In genomic region chr11:27470166-27470565, GRCh38 we compare ENCODE assay signal across 11 cellular contexts. TPM values are rescaled to one million over a fixed set of nuclear protein-coding genes. Genes with fewer than 3 reads are reported as not detected.
DNase-seq lines count a peak whose midpoint lies in the region; ATAC-seq, FAIRE-seq and TF ChIP-seq lines count a peak whose summit lies in the region.
"Had no signal": no experiment of that assay in that cellular context is flagged by ENCODE, and none has a peak within 500 bp of the region (broad histone marks: within the 10 kb centered on the region; RNA-seq: fewer than 3 reads in every experiment).

No MANE protein-coding gene starts in this region.

- H2BK12ac ChIP-seq in trophoblast cell (ENCODE audit: low read length) = no peak overlapping the region

- H4K20me1 ChIP-seq in Karpas-422 (ENCODE audit: insufficient read depth, low read depth, low read length) = no peaks in the 10 kb centered on the region

- peak overlapping the region; percentile 92 for H3K27ac ChIP-seq in VCaP
- no peak overlapping the region for H3K27ac ChIP-seq in right cardiac atrium (ENCODE audit: low read length)
- H3K27ac ChIP-seq in trophoblast cell (ENCODE audit: low read depth, low read length) = no peak overlapping the region
- H3K27ac ChIP-seq in Karpas-422 (ENCODE audit: low read length) = no peak overlapping the region

- H3K4me2 ChIP-seq in trophoblast cell (ENCODE audit: low read length) (peak overlapping the region; percentile 24), Karpas-422 (ENCODE audit: low read depth, low read length, poor library complexity, severe bottlenecking) (no peak overlapping the region)

- no peak overlapping the region for H3K4ac ChIP-seq in trophoblast cell (ENCODE audit: low read depth, low read length)

- no peak for ATAC-seq in right cardiac atrium
- ATAC-seq in GM21447 (IDR thresholded peaks at IDR 0.05; ENCODE audit: unreplicated experiment) = no peak
- no peak for ATAC-seq in GM19455 (IDR thresholded peaks at IDR 0.05; ENCODE audit: unreplicated experiment)

- H3K36me3 ChIP-seq in trophoblast cell (ENCODE audit: control insufficient read depth in 1 of 2, insufficient read depth in 2 of 2, low read length in 2 of 2) (no peaks in the 10 kb centered on the region), Karpas-422 (ENCODE audit: insufficient read depth, low read length) (no peaks in the 10 kb centered on the region)

- intact Hi-C loops in right cardiac atrium (cut with DNase I) = no loop called here

- peak; percentile 71 for FAIRE-seq in GM12892 (lab: Jason Lieb, UNC)

- H3K79me2 ChIP-seq in trophoblast cell (ENCODE audit: control insufficient read depth, insufficient read depth, low read length, poor library complexity) = peaks cover 9% of the 10 kb centered on the region
- no peaks in the 10 kb centered on the region for H3K79me2 ChIP-seq in Karpas-422 (ENCODE audit: low read length)

- H2BK120ac ChIP-seq in trophoblast cell (ENCODE audit: insufficient read depth, low read length, poor library complexity) = no peak overlapping the region

- no peak overlapping the region for H4K12ac ChIP-seq in trophoblast cell (ENCODE audit: low read depth, low read length)

- no peaks in the 10 kb centered on the region for H3K9me3 ChIP-seq in right cardiac atrium (ENCODE audit: control insufficient read depth, low read length)
- H3K9me3 ChIP-seq in trophoblast cell (ENCODE audit: insufficient read depth, low read depth, low read length) = no peaks in the 10 kb centered on the region
- no peaks in the 10 kb centered on the region for H3K9me3 ChIP-seq in Karpas-422 (ENCODE audit: low read length)

- no peak overlapping the region for H4K91ac ChIP-seq in trophoblast cell (ENCODE audit: low read depth, low read length)

- no peak overlapping the region for H2AK5ac ChIP-seq in trophoblast cell (ENCODE audit: low read length)

- H3K9ac ChIP-seq in trophoblast cell (ENCODE audit: low read length) = no peak overlapping the region
- no peak overlapping the region for H3K9ac ChIP-seq in Karpas-422 (ENCODE audit: low read length)

- H3K4me1 ChIP-seq in right cardiac atrium (ENCODE audit: control insufficient read depth, insufficient read depth, low read length) (peaks cover 3% of the 10 kb centered on the region), trophoblast cell (ENCODE audit: control insufficient read depth in 1 of 2, insufficient read depth in 2 of 2, low read length in 2 of 2) (peaks cover 7 to 10% of the 10 kb centered on the region in 2 experiments), Karpas-422 (ENCODE audit: low read length) (no peaks in the 10 kb centered on the region; the same call in 1 of the 2 replicates)

- no peak overlapping the region for H4K8ac ChIP-seq in trophoblast cell (ENCODE audit: low read depth, low read length)

- H3K14ac ChIP-seq in trophoblast cell (ENCODE audit: low read length) = no peak overlapping the region

- no peak for TF ChIP-seq POLR2A in GM12892 (IDR thresholded peaks at IDR 0.05; ENCODE audit: low read depth, low read length)

- no peaks in the 10 kb centered on the region for H3K9me2 ChIP-seq in Karpas-422 (replicated peaks; ENCODE audit: insufficient read depth, low read length)

- no peak overlapping the region for H3K18ac ChIP-seq in trophoblast cell (ENCODE audit: low read length)

- WGBS in right cardiac atrium = 44% methylated on average over 3 of the region's 3 CpGs
- WGBS in trophoblast cell (ENCODE audit: extremely low coverage, insufficient coverage, insufficient read length) = no CpG with 5 or more reads among the region's 3 CpGs

- H2AFZ ChIP-seq in trophoblast cell (ENCODE audit: insufficient read depth, low read length, poor library complexity) (no peak overlapping the region), Karpas-422 (ENCODE audit: low read length) (no peak overlapping the region)

- peaks cover 7% of the 10 kb centered on the region for H3K79me1 ChIP-seq in trophoblast cell (ENCODE audit: low read length)

- H3K4me3 ChIP-seq in right cardiac atrium (ENCODE audit: low read length) = peak overlapping the region; percentile 78
- H3K4me3 ChIP-seq in trophoblast cell (ENCODE audit: low read depth, low read length) = no peak overlapping the region
- no peak overlapping the region for H3K4me3 ChIP-seq in Karpas-422 (ENCODE audit: low read length)

- H3K27me3 ChIP-seq in right cardiac atrium (ENCODE audit: control insufficient read depth, insufficient read depth) = no peaks in the 10 kb centered on the region
- no peaks in the 10 kb centered on the region for H3K27me3 ChIP-seq in trophoblast cell (ENCODE audit: insufficient read depth, low read length)
- H3K27me3 ChIP-seq in Karpas-422 (ENCODE audit: low read length) = no peaks in the 10 kb centered on the region

- H3K23ac ChIP-seq in trophoblast cell (ENCODE audit: low read length) = no peak overlapping the region

- H2BK5ac ChIP-seq in trophoblast cell (ENCODE audit: low read depth, low read length, poor library complexity) = no peak overlapping the region

- no peak for DNase-seq in GM12892 (ENCODE audit: insufficient read length)
- DNase-seq in right cardiac atrium = no peak
- DNase-seq in trophoblast cell = no peak
- no peak for DNase-seq in central memory CD4-positive, alpha-beta T cell
- no peak for DNase-seq in Karpas-422
- DNase-seq: DMS79, NCI-H524 treated with DMSO at 0.1 percent for 48 hours had no signal

- no peak for TF ChIP-seq CTCF in VCaP (conservative IDR thresholded peaks at IDR 0.05)

RNA-seq across cellular contexts. Expression of gene LGR4, which starts 2.4 kb away (rescaled TPM):
- polyA plus RNA-seq in GM12892 (2012; ENCODE audit: missing spikeins) = 0.59 TPM
- 10 to 100 TPM; 41.0 to 50.6 (median 42.9) TPM for total RNA-seq in right cardiac atrium
- polyA plus RNA-seq in right cardiac atrium = 16.0 TPM
- polyA plus RNA-seq in trophoblast cell (2013) = 56.6 and 59.1 TPM in 2 replicates
- 0.04 TPM in 1 of 2 replicates, not detected in the other for total RNA-seq in Karpas-422 (2014; rRNA removed; shearing (Covaris generic); ENCODE audit: low replicate concordance)
- total RNA-seq: T-helper 1 cell treated with Interleukin-12 subunit alpha and Interleukin-12 subunit beta and Interleukin-4 antibody, amounts not matched to agents 30 ng/mL and 1 ng/mL, for 36 hours had no signal

RNA-seq across cellular contexts. Expression of gene LIN7C, which starts 36.4 kb away (rescaled TPM):
- polyA plus RNA-seq in GM12892 (2012; ENCODE audit: missing spikeins) = 9.6 TPM
- total RNA-seq in right cardiac atrium = 10 to 100 TPM; 18.0 to 25.2 (median 19.8) TPM
- 7.6 TPM for polyA plus RNA-seq in right cardiac atrium
- polyA plus RNA-seq in trophoblast cell (2013) = 15.4 and 15.9 TPM in 2 replicates
- total RNA-seq in Karpas-422 (2014; rRNA removed; shearing (Covaris generic); ENCODE audit: low replicate concordance) = 10.5 and 30.3 TPM in 2 replicates

Comparison
In these comparisons a context has a peak if more than half of its experiments do, and no peak if none do; other contexts are left out.
1. RNA of gene LGR4, which starts 2.4 kb away (total RNA-seq): 41.0 to 50.6 TPM in right cardiac atrium; 0.04 TPM in Karpas-422; every median in the first group is over 10 times any median in the second.